10 cellular contexts compared by ENCODE assay signal in the genomic region with DNA sequence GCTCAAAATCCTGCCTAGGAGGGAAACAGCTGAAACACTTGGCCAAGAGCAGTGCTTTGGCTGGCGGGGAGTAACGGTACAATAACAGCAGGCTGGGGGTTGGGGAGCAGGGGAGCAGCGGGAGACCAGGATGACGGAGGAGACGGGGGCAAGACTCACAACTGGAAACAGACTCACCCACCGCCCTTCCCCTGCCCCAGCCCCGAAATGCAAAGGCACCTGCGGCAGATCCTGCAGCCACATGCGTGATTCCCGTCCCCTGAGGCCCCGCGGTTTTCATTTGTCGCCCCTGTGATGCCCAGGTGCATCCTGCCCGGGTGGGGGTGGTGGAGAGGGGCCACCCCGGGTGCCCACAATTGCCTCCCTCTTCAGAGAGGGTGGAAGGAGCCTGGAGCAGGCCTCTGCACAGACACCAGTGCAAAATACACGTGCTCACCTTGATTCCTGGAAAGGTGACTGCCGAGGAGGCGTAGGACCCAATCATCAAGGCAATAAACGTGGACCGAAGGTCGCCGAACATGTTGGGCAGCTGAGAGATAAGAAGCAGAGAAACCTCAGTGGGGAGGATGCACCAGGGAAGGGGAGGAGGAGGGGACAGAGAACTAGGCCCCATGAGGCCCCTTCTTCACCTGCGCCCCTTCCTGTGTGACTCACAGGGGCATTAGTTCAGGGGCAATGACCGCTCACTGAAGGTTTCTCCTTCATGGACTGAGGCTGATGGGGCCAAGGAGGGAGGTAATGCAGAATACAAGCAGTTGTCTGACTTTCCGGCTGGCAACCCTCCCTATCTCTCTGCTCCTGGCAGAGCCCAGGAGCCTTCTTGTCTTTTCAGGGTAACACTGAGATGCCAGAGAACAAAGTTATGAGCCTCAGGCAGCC. TPM values are rescaled to one million over a fixed set of nuclear protein-coding genes. Genes with fewer than 3 reads are reported as not detected.
DNase-seq lines count a peak whose midpoint lies in the region; ATAC-seq, FAIRE-seq and TF ChIP-seq lines count a peak whose summit lies in the region.
"Had no signal": no experiment of that assay in that cellular context is flagged by ENCODE, and none has a peak within 500 bp of the region (broad histone marks: within the 10 kb centered on the region; RNA-seq: fewer than 3 reads in every experiment).

No MANE protein-coding gene starts in this region.

- H3K9me3 ChIP-seq in naive thymus-derived CD4-positive, alpha-beta T cell (ENCODE audit: control insufficient read depth in 2 of 3, low read length in 3 of 3) = no peaks in the 10 kb centered on the region

- DNase-seq in H7 (peak; percentile 62), DMS53 (lab: John Stamatoyannopoulos, UW) (no peak), SKM-1 (lab: John Stamatoyannopoulos, UW; ENCODE audit: unreplicated experiment) (no peak), H54 (ENCODE audit: insufficient read length, low spot score) (no peak)
- no peak for DNase-seq in naive thymus-derived CD4-positive, alpha-beta T cell
- DNase-seq in stimulated activated CD8-positive, alpha-beta memory T cell treated with anti-CD3 and anti-CD28 coated beads, Interleukin-4, amount 100 ng/mL, for 48 hours = no peak
- DNase-seq: left ventricle myocardium superior had no signal

- CTCF ChIA-PET in naive thymus-derived CD4-positive, alpha-beta T cell (lab: Charles Lee) = no interaction called here

- peaks cover 59% of the 10 kb centered on the region for H3K4me1 ChIP-seq in KMS-11 (ENCODE audit: low read depth, poor library complexity, severe bottlenecking)
- no peaks in the 10 kb centered on the region for H3K4me1 ChIP-seq in naive thymus-derived CD4-positive, alpha-beta T cell (ENCODE audit: control insufficient read depth in 2 of 2, insufficient read depth in 2 of 2, low read length in 2 of 2)

- H3K36me3 ChIP-seq in H7 (replicated peaks; ENCODE audit: control insufficient read depth, insufficient read depth, low read length) (no peaks in the 10 kb centered on the region; the same call in 1 of the 2 replicates), KMS-11 (ENCODE audit: insufficient read depth) (no peaks in the 10 kb centered on the region)
- no peaks in the 10 kb centered on the region for H3K36me3 ChIP-seq in naive thymus-derived CD4-positive, alpha-beta T cell (ENCODE audit: control insufficient read depth in 2 of 3, insufficient read depth in 3 of 3, low read length in 3 of 3)
- H3K36me3 ChIP-seq: cardiac muscle cell had no signal

- no peaks in the 10 kb centered on the region for H3K36me3 Mint-ChIP-seq in naive thymus-derived CD4-positive, alpha-beta T cell

- H3K27me3 ChIP-seq in H7 (ENCODE audit: control insufficient read depth, insufficient read depth, low read length) = no peaks in the 10 kb centered on the region
- H3K27me3 ChIP-seq in KMS-11 (ENCODE audit: insufficient read depth, low read depth) = no peaks in the 10 kb centered on the region
- no peaks in the 10 kb centered on the region for H3K27me3 ChIP-seq in naive thymus-derived CD4-positive, alpha-beta T cell (ENCODE audit: control insufficient read depth in 2 of 2, insufficient read depth in 2 of 2, low read length in 2 of 2)
- H3K27me3 ChIP-seq: cardiac muscle cell had no signal

- H3K4me2 ChIP-seq in KMS-11 = peak overlapping the region; percentile 93

- peak overlapping the region; percentile 61; the same call in 1 of the 2 replicates for H2AFZ ChIP-seq in KMS-11 (ENCODE audit: low read depth)

- no peak for FAIRE-seq in H54 (lab: Jason Lieb, UNC)

- intact Hi-C loops in naive thymus-derived CD4-positive, alpha-beta T cell (cut with micrococcal nuclease) = no loop called here

- H3K27ac Mint-ChIP-seq in naive thymus-derived CD4-positive, alpha-beta T cell = peak overlapping the region in 3 of 9 donors; percentile 34 to 55 (median 39)

- peaks cover 0 to 2% (median 0%) of the 10 kb centered on the region in 5 donors for H3K27me3 Mint-ChIP-seq in naive thymus-derived CD4-positive, alpha-beta T cell

- POLR2A ChIA-PET in naive thymus-derived CD4-positive, alpha-beta T cell (lab: Charles Lee) = no interaction called here

- peak; percentile 67 for ATAC-seq in GM18867 (IDR thresholded peaks at IDR 0.05; ENCODE audit: unreplicated experiment)
- ATAC-seq in naive thymus-derived CD4-positive, alpha-beta T cell = peak; percentile 33
- ATAC-seq: left ventricle myocardium superior had no signal

- TF ChIP-seq POLR2A in H54 (IDR thresholded peaks at IDR 0.05; ENCODE audit: low read depth, low read length) = no peak

- peak overlapping the region; percentile 76 for H3K27ac ChIP-seq in KMS-11
- no peak overlapping the region for H3K27ac ChIP-seq in naive thymus-derived CD4-positive, alpha-beta T cell (ENCODE audit: low read depth, low read length)
- H3K27ac ChIP-seq: cardiac muscle cell had no signal

- TF ChIP-seq CTCF in KMS-11 (conservative IDR thresholded peaks at IDR 0.05; ENCODE audit: low read depth, low read length) = no peak

- H3K4me3 ChIP-seq in H7 (ENCODE audit: insufficient read depth, low read depth, low read length) (no peak overlapping the region), KMS-11 (IDR thresholded peaks at IDR 0.05; ENCODE audit: insufficient read depth, low read depth, low read length) (no peak overlapping the region)
- H3K4me3 ChIP-seq in naive thymus-derived CD4-positive, alpha-beta T cell (ENCODE audit: low read length) = no peak overlapping the region
- H3K4me3 ChIP-seq: cardiac muscle cell had no signal

- H4K20me1 ChIP-seq in KMS-11 (ENCODE audit: insufficient read depth) = no peaks in the 10 kb centered on the region

- peaks cover 0 to 4% (median 0%) of the 10 kb centered on the region in 7 donors for H3K4me1 Mint-ChIP-seq in naive thymus-derived CD4-positive, alpha-beta T cell

- H3K9me3 Mint-ChIP-seq in naive thymus-derived CD4-positive, alpha-beta T cell = no peaks in the 10 kb centered on the region

- peak overlapping the region; percentile 47 for H3K9ac ChIP-seq in KMS-11

- H3K79me2 ChIP-seq in KMS-11 (ENCODE audit: insufficient read depth, low read depth) = no peaks in the 10 kb centered on the region

- no peak overlapping the region for H3K4me3 Mint-ChIP-seq in naive thymus-derived CD4-positive, alpha-beta T cell

RNA-seq across cellular contexts. Expression of gene PITPNA, which starts 30.4 kb away (rescaled TPM):
- 22.5 and 23.1 TPM in 2 replicates for total RNA-seq in H7 (2014; rRNA removed; shearing (Covaris generic))
- 10 to 100 TPM; 31.5 to 87.9 (median 39.1) TPM for total RNA-seq in naive thymus-derived CD4-positive, alpha-beta T cell
- 10 to 100 TPM; 16.6 to 25.3 TPM for polyA plus RNA-seq in naive thymus-derived CD4-positive, alpha-beta T cell

RNA-seq across cellular contexts. Expression of gene SLC43A2, which starts 35.6 kb away (rescaled TPM):
- total RNA-seq in H7 (2014; rRNA removed; shearing (Covaris generic)) = 36.0 and 37.7 TPM in 2 replicates
- total RNA-seq in naive thymus-derived CD4-positive, alpha-beta T cell = 100 to 1,000 TPM in 1 of 5 experiments, 10 to 100 TPM in 1, 1 to 10 TPM in 2, under 1 TPM in 1; 0.44 to 112 (median 9.2) TPM
- polyA plus RNA-seq in naive thymus-derived CD4-positive, alpha-beta T cell = 1 to 10 TPM; 3.5 to 3.7 TPM

RNA-seq across cellular contexts. Expression of gene SCARF1, which starts 52.5 kb away (rescaled TPM):
- 5.1 and 7.6 TPM in 2 replicates for total RNA-seq in H7 (2014; rRNA removed; shearing (Covaris generic))
- 1 to 10 TPM; 1.2 to 9.0 (median 2.3) TPM for total RNA-seq in naive thymus-derived CD4-positive, alpha-beta T cell
- polyA plus RNA-seq in naive thymus-derived CD4-positive, alpha-beta T cell = under 1 TPM in 1 of 2 donors, not detected in 1; 0.06 TPM

RNA-seq across cellular contexts. Expression of gene RILP, which starts 56.7 kb away (rescaled TPM):
- total RNA-seq in H7 (2014; rRNA removed; shearing (Covaris generic)) = 31.0 and 32.8 TPM in 2 replicates
- 1 to 10 TPM; 2.1 to 8.7 (median 3.0) TPM for total RNA-seq in naive thymus-derived CD4-positive, alpha-beta T cell
- polyA plus RNA-seq in naive thymus-derived CD4-positive, alpha-beta T cell = 1 to 10 TPM; 2.4 to 3.4 TPM
